In the genomic region with DNA sequence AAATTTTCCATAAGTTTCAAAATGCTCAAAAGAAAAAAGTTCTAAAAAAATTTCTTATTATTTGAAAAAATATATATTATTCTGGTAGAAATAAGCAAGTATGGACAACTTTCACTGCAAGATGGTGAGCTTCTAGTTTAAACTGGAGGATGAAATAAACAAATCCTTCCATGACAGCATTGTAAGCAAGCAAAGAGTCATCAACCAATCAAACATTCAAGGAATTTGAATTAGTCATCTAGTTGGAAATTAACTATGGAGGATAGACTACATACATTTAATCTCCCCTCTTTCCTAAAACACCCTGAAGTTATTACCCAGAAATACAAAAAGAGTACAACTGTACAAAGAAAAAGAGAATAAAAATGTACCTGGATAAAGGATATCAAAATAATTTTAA, we compare ENCODE assay signal across 19 cellular contexts. TPM values are rescaled to one million over a fixed set of nuclear protein-coding genes. Genes with fewer than 3 reads are reported as not detected.
"Had no signal": no experiment of that assay in that cellular context is flagged by ENCODE, and none has a peak within 500 bp of the region (broad histone marks: within the 10 kb centered on the region; RNA-seq: fewer than 3 reads in every experiment).

No MANE protein-coding gene starts in this region.

- H3K36me3 ChIP-seq: tibial artery had no signal

- H3K27me3 ChIP-seq: tibial artery had no signal

- ATAC-seq: activated CD8-positive, alpha-beta T cell treated with anti-CD3 and anti-CD28 coated beads for 36 hours; activated T-helper 17 cell treated with anti-CD3 and anti-CD28 coated beads, Interleukin-2, amount 50 U/mL, for 72 hours; left lobe of liver; stimulated activated naive CD8-positive, alpha-beta T cell treated with anti-CD3 and anti-CD28 coated beads, Interleukin-15, Interleukin-2, amounts not matched to agents 100 U/mL and 50 U/mL, for 24 hours; T-cell had no signal

- DNase-seq: activated B cell treated with CpG ODN at 0.5 μM for 24 hours; activated CD4-positive, alpha-beta T cell treated with anti-CD3 and anti-CD28 coated beads for 4 hours; activated CD8-positive, alpha-beta T cell treated with anti-CD3 and anti-CD28 coated beads for 36 hours; activated naive CD4-positive, alpha-beta T cell; activated naive CD8-positive, alpha-beta T cell treated with anti-CD3 and anti-CD28 coated beads, Interleukin-2, amount 10 ng/mL, durations not matched to agents 7 days and 5 days; activated T-cell treated with anti-CD3 and anti-CD28 coated beads, Interleukin-2, amount 50 U/mL, for 1 hour; amygdala; caudate nucleus; endodermal cell; midbrain; stimulated activated CD4-positive, alpha-beta T cell treated with anti-CD3 and anti-CD28 coated beads, Interleukin-12 subunit alpha, Interleukin-12 subunit beta, amount 100 ng/mL, for 4 hours; stimulated activated CD4-positive, alpha-beta T cell treated with anti-CD3 and anti-CD28 coated beads, Interleukin-1b, Interleukin-23, amount 100 ng/mL, for 48 hours; stimulated activated CD8-positive, alpha-beta memory T cell treated with anti-CD3 and anti-CD28 coated beads, Interleukin-4, amount 100 ng/mL, for 48 hours; stimulated activated naive CD8-positive, alpha-beta T cell treated with anti-CD3 and anti-CD28 coated beads, Interleukin-15, Interleukin-2, amounts not matched to agents 100 U/mL and 50 U/mL, for 24 hours; substantia nigra; T-cell; tibial artery had no signal

- H3K4me3 ChIP-seq: tibial artery had no signal

- H3K27ac ChIP-seq: tibial artery had no signal

- H3K4me1 ChIP-seq: tibial artery had no signal

RNA-seq across cellular contexts. Expression of gene IRX5, which starts 51.0 kb away (rescaled TPM):
- total RNA-seq: activated B cell treated with CpG ODN at 0.5 μM for 24 hours; activated naive CD8-positive, alpha-beta T cell treated with anti-CD3 and anti-CD28 coated beads, Interleukin-2, amount 10 ng/mL, durations not matched to agents 7 days and 5 days; T-cell had no signal
